Comparison of ENCODE assay signal across 12 cellular contexts in genomic region chr1:8540266-8540926, GRCh38.
DNase-seq lines count a peak whose midpoint lies in the region; ATAC-seq and TF ChIP-seq lines count a peak whose summit lies in the region.
"Had no signal": no experiment of that assay in that cellular context is flagged by ENCODE, and none has a peak within 500 bp of the region (broad histone marks: within the 10 kb centered on the region; RNA-seq: fewer than 3 reads in every experiment).

No MANE protein-coding gene starts in this region.

- peaks cover 18 to 35% (median 27%) of the 10 kb centered on the region in 3 donors for H3K4me1 Mint-ChIP-seq in naive B cell

- H3K9me3 Mint-ChIP-seq in naive B cell: peaks cover 0 to 10% (median 4%) of the 10 kb centered on the region in 7 donors

- H3K4me3 ChIP-seq in AG10803 (ENCODE audit: low read length) (no peak overlapping the region), choroid plexus epithelial cell (ENCODE audit: low read depth, low read length) (no peak overlapping the region)
- H3K4me3 ChIP-seq: MG63 had no signal

- DNase-seq in AG10803 (ENCODE audit: low read depth) (peak; percentile 83), LHCN-M2 (ENCODE audit: low read depth) (peak; percentile 84), choroid plexus epithelial cell (ENCODE audit: low read depth) (peak; percentile 83), naive B cell (no peak), NCI-H146 (lab: John Stamatoyannopoulos, UW) (no peak), D341Med (ENCODE audit: low spot score) (no peak)
- DNase-seq: activated CD8-positive, alpha-beta memory T cell treated with anti-CD3 and anti-CD28 coated beads, Interleukin-2, amount 50 U/mL, for 4 hours; MG63; naive thymus-derived CD8-positive, alpha-beta T cell had no signal

- peak overlapping the region in 1 of 8 donors; percentile 19 for H3K4me3 Mint-ChIP-seq in naive B cell
- H3K4me3 Mint-ChIP-seq: naive thymus-derived CD8-positive, alpha-beta T cell had no signal

- TF ChIP-seq CTCF in AG10803 (conservative IDR thresholded peaks at IDR 0.05; ENCODE audit: low read length) (no peak), choroid plexus epithelial cell (conservative IDR thresholded peaks at IDR 0.05; ENCODE audit: low read depth, low read length) (no peak)

- H3K27me3 Mint-ChIP-seq in naive B cell: no peaks in the 10 kb centered on the region
- H3K27me3 Mint-ChIP-seq: naive thymus-derived CD8-positive, alpha-beta T cell had no signal

- H3K36me3 Mint-ChIP-seq in naive B cell: peaks cover 20 to 32% of the 10 kb centered on the region in 2 donors

- ATAC-seq in naive B cell (ENCODE audit: low read depth in 2 of 2) (no peak), HG03196 (IDR thresholded peaks at IDR 0.05; ENCODE audit: unreplicated experiment) (no peak), GM18517 (IDR thresholded peaks at IDR 0.05; ENCODE audit: unreplicated experiment) (no peak)
- ATAC-seq: naive thymus-derived CD8-positive, alpha-beta T cell; Right ventricle myocardium inferior had no signal

- peak overlapping the region in 4 of 6 donors; percentile 51 to 80 (median 63) for H3K27ac Mint-ChIP-seq in naive B cell

Comparison
In these comparisons a context has a peak if more than half of its experiments do, and no peak if none do; other contexts are left out.
1. DNase-seq: peak in AG10803 (single experiment), LHCN-M2 (single experiment) and choroid plexus epithelial cell (single experiment); none in naive B cell (single experiment), NCI-H146 (single experiment) and D341Med (single experiment).